ENCODE assay signal across 14 cellular contexts in genomic region chr7:27103489-27104226, GRCh38. TPM values are rescaled to one million over a fixed set of nuclear protein-coding genes. Genes with fewer than 3 reads are reported as not detected.
DNase-seq lines count a peak whose midpoint lies in the region; ATAC-seq, FAIRE-seq and TF ChIP-seq lines count a peak whose summit lies in the region.
"Had no signal": no experiment of that assay in that cellular context is flagged by ENCODE, and none has a peak within 500 bp of the region (broad histone marks: within the 10 kb centered on the region; RNA-seq: fewer than 3 reads in every experiment).

No MANE protein-coding gene starts in this region.

- intact Hi-C loops in sciatic nerve (cut with DNase I) = no loop called here

- H3K9ac ChIP-seq in astrocyte (ENCODE audit: low read length) = peak overlapping the region; percentile 68
- H3K9ac ChIP-seq: BLaER1 treated with 17β-estradiol and CSF1 and Interleukin-3, amounts not matched to agents 10 nM and 100 nM; KMS-11 had no signal

- H3K4me1 Mint-ChIP-seq in astrocyte (ENCODE audit: low read depth, unreplicated experiment) = no peaks in the 10 kb centered on the region

- no peaks in the 10 kb centered on the region for H4K20me1 ChIP-seq in astrocyte (ENCODE audit: insufficient read depth, low read length)
- H4K20me1 ChIP-seq: BLaER1 treated with 17β-estradiol and CSF1 and Interleukin-3, amounts not matched to agents 10 nM and 100 nM had no signal

- H3K27ac Mint-ChIP-seq in astrocyte (ENCODE audit: unreplicated experiment) = no peak overlapping the region

- H3K9me3 ChIP-seq in HEK293 (ENCODE audit: control insufficient read depth, insufficient read depth, low read depth, low read length) = no peaks in the 10 kb centered on the region
- H3K9me3 ChIP-seq in astrocyte (ENCODE audit: insufficient read depth, low read depth, low read length) = no peaks in the 10 kb centered on the region
- H3K9me3 ChIP-seq: neutrophil had no signal

- CTCF ChIA-PET in HEK293 (lab: Yijun Ruan, JAX) = no interaction called here

- TF ChIP-seq CTCF in HEK293 (tag by site-specific recombination; IDR thresholded peaks at IDR 0.05) (no peak), astrocyte (IDR thresholded peaks at IDR 0.05; ENCODE audit: insufficient read depth, low read depth, low read length) (no peak), kidney epithelial cell (IDR thresholded peaks at IDR 0.05; ENCODE audit: insufficient read depth, low read length, poor library complexity, severe bottlenecking) (no peak)

- POLR2A ChIA-PET in HEK293 (lab: Yijun Ruan, JAX) = no interaction called here

- H3K27me3 Mint-ChIP-seq in astrocyte (ENCODE audit: low read depth, unreplicated experiment) = peaks cover 91% of the 10 kb centered on the region

- H3K4me2 ChIP-seq in astrocyte (ENCODE audit: low read length) = peak overlapping the region; percentile 91
- H3K4me2 ChIP-seq: BLaER1 treated with 17β-estradiol and CSF1 and Interleukin-3, amounts not matched to agents 10 nM and 100 nM; KMS-11 had no signal

- H3K4me3 ChIP-seq in HEK293 (ENCODE audit: low read depth, low read length) (no peak overlapping the region), astrocyte (ENCODE audit: insufficient read depth, low read depth, low read length) (peak overlapping the region; percentile 35), kidney epithelial cell (ENCODE audit: low read depth, low read length) (peak overlapping the region; percentile 31)
- H3K4me3 ChIP-seq: BLaER1 treated with 17β-estradiol and CSF1 and Interleukin-3, amounts not matched to agents 10 nM and 100 nM had no signal

- no peak overlapping the region for H2AFZ ChIP-seq in astrocyte (ENCODE audit: low read depth, low read length)

- ATAC-seq in sciatic nerve (no peak), HG03457 (IDR thresholded peaks at IDR 0.05; ENCODE audit: unreplicated experiment) (no peak), HG03571 (IDR thresholded peaks at IDR 0.05; ENCODE audit: unreplicated experiment) (no peak)

- FAIRE-seq in astrocyte (lab: Jason Lieb, UNC) = no peak
- FAIRE-seq: bronchial epithelial cell had no signal

- peaks cover 20 to 39% of the 10 kb centered on the region in 2 experiments for H3K36me3 ChIP-seq in HEK293 (ENCODE audit: control insufficient read depth in 2 of 2, insufficient read depth in 1 of 2, low read length in 2 of 2)
- H3K36me3 ChIP-seq in astrocyte (ENCODE audit: insufficient read depth, low read length) = no peaks in the 10 kb centered on the region
- no peaks in the 10 kb centered on the region for H3K36me3 ChIP-seq in kidney epithelial cell (ENCODE audit: control insufficient read depth, insufficient read depth, low read length)
- H3K36me3 ChIP-seq: BLaER1 treated with 17β-estradiol and CSF1 and Interleukin-3, amounts not matched to agents 10 nM and 100 nM had no signal

- peaks cover 30% of the 10 kb centered on the region for H3K79me2 ChIP-seq in astrocyte (ENCODE audit: insufficient read depth, low read length)

- peaks cover 44% of the 10 kb centered on the region for H3K9me3 Mint-ChIP-seq in astrocyte (ENCODE audit: unreplicated experiment)

- H3K36me3 Mint-ChIP-seq in astrocyte (ENCODE audit: low read depth, unreplicated experiment) = peaks cover 5% of the 10 kb centered on the region

- H3K27me3 ChIP-seq in astrocyte (ENCODE audit: insufficient read depth, low read length) (peaks cover 73% of the 10 kb centered on the region), kidney epithelial cell (ENCODE audit: control insufficient read depth, insufficient read depth, low read length) (no peaks in the 10 kb centered on the region)

- DNase-seq in astrocyte (ENCODE audit: low read depth) (peak; percentile 34), kidney epithelial cell (ENCODE audit: low read depth) (no peak), sciatic nerve (ENCODE audit: low spot score) (peak; percentile 65), COLO829 (ENCODE audit: low spot score) (no peak)
- no peak for DNase-seq in effector CD8-positive, alpha-beta T cell (lab: John Stamatoyannopoulos, UW)
- DNase-seq: NCI-H510A treated with DMSO at 0.1 percent for 48 hours had no signal

- H3K4me3 Mint-ChIP-seq in astrocyte (ENCODE audit: unreplicated experiment) = no peak overlapping the region

- no peak overlapping the region for H3K27ac ChIP-seq in HEK293 (ENCODE audit: extremely low read depth, low read depth, low read length)
- peak overlapping the region; percentile 72 for H3K27ac ChIP-seq in astrocyte (ENCODE audit: low read depth, low read length)
- H3K27ac ChIP-seq: BLaER1 treated with 17β-estradiol and CSF1 and Interleukin-3, amounts not matched to agents 10 nM and 100 nM; KMS-11; neutrophil had no signal

- H3K4me1 ChIP-seq in HEK293 (ENCODE audit: control insufficient read depth, insufficient read depth, low read length) (peaks cover under 1% of the 10 kb centered on the region; the same call in 1 of the 2 replicates), astrocyte (ENCODE audit: insufficient read depth, low read length) (peaks cover 28% of the 10 kb centered on the region)
- H3K4me1 ChIP-seq: BLaER1 treated with 17β-estradiol and CSF1 and Interleukin-3, amounts not matched to agents 10 nM and 100 nM had no signal

TF ChIP-seq in HEK293, 187 proteins besides CTCF, POLR2A, EP300 and RAD21:
- no peak for TF ChIP-seq PBX3 (CRISPR knock-in tag; IDR thresholded peaks at IDR 0.05)
- no peak for TF ChIP-seq ZNF341 (tag by site-specific recombination; IDR thresholded peaks at IDR 0.05; ENCODE audit: low read depth)
- no peak for TF ChIP-seq ZNF48 (tag by site-specific recombination; IDR thresholded peaks at IDR 0.05)
- no peak for TF ChIP-seq SP2 (tag by site-specific recombination; IDR thresholded peaks at IDR 0.05)
- peak; percentile 40; the same call in 1 of the 2 replicates for TF ChIP-seq ZNF366 (tag by site-specific recombination; conservative IDR thresholded peaks at IDR 0.05)
- TF ChIP-seq ZNF707 (tag by site-specific recombination; IDR thresholded peaks at IDR 0.05) = no peak
- TF ChIP-seq SP7 (tag by site-specific recombination; IDR thresholded peaks at IDR 0.05) = no peak
- 0 out of 2 replicates have a peak, but pooled peaks have one; percentile 60 for TF ChIP-seq ZNF202 (tag by site-specific recombination; IDR thresholded peaks at IDR 0.05; ENCODE audit: borderline replicate concordance)
- TF ChIP-seq ZFHX2 (tag by site-specific recombination; conservative IDR thresholded peaks at IDR 0.05) = peak; percentile 37; the same call in 1 of the 2 replicates

RNA-seq across cellular contexts. Expression of gene HOXA2, which starts 1.2 kb away (rescaled TPM):
- total RNA-seq in astrocyte (not detected in 2 replicates), kidney epithelial cell (0.34 and 1.1 TPM in 2 replicates), sciatic nerve (3.9 TPM)
- total RNA-seq: activated CD8-positive, alpha-beta memory T cell treated with anti-CD3 and anti-CD28 coated beads for 36 hours; bronchial epithelial cell had no signal

RNA-seq across cellular contexts. Expression of gene HOXA1, which starts 7.9 kb away (rescaled TPM):
- total RNA-seq in astrocyte = 0.23 TPM in 1 of 2 replicates, not detected in the other
- total RNA-seq in kidney epithelial cell = 2.8 and 4.3 TPM in 2 replicates
- 0.98 TPM for total RNA-seq in sciatic nerve

RNA-seq across cellular contexts. Expression of gene HOXA4, which starts 26.9 kb away (rescaled TPM):
- total RNA-seq in astrocyte = not detected in 2 replicates
- 4.5 and 7.4 TPM in 2 replicates for total RNA-seq in kidney epithelial cell
- 10.0 TPM for total RNA-seq in sciatic nerve
- total RNA-seq: bronchial epithelial cell had no signal

RNA-seq across cellular contexts. Expression of gene HOXA5, which starts 39.8 kb away (rescaled TPM):
- not detected in 2 replicates for total RNA-seq in astrocyte
- total RNA-seq in kidney epithelial cell = 18.8 and 19.1 TPM in 2 replicates
- total RNA-seq in sciatic nerve = 20.1 TPM
- total RNA-seq: activated CD8-positive, alpha-beta memory T cell treated with anti-CD3 and anti-CD28 coated beads for 36 hours; bronchial epithelial cell had no signal

RNA-seq across cellular contexts. Expression of gene HOXA6, which starts 43.9 kb away (rescaled TPM):
- total RNA-seq in astrocyte (not detected in 2 replicates), kidney epithelial cell (4.8 and 10.5 TPM in 2 replicates), sciatic nerve (15.8 TPM)
- total RNA-seq: activated CD8-positive, alpha-beta memory T cell treated with anti-CD3 and anti-CD28 coated beads for 36 hours had no signal

Comparison
In these comparisons a context has a peak if more than half of its experiments do, and no peak if none do; other contexts are left out.
1. DNase-seq: peak in astrocyte (single experiment) and sciatic nerve (single experiment); none in kidney epithelial cell (single experiment), COLO829 (single experiment) and effector CD8-positive, alpha-beta T cell (single experiment).